Comparison of ENCODE assay signal across 8 cellular contexts in the genomic region with DNA sequence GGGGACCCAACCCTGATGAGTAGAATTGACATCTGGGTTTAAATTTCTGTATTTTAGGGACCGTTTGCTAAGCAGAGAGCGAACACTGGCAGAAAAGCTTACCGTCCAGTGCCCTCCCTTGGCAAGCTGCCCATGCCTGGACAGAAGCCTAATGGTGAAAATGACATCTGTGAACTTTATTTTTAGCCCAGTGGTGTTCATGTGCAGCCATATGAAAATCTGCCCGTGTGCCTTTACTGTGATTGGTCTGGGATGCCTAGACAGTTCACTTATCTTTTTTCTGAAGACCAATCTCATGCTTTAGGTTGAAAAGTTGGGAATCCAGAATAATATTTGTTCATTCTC. TPM values are rescaled to one million over a fixed set of nuclear protein-coding genes. Genes with fewer than 3 reads are reported as not detected.
DNase-seq lines count a peak whose midpoint lies in the region; ATAC-seq and TF ChIP-seq lines count a peak whose summit lies in the region.

No MANE protein-coding gene starts in this region.

- intact Hi-C loops in activated CD8-positive, alpha-beta T cell treated with anti-CD3 and anti-CD28 coated beads for 36 hours (cut with micrococcal nuclease), result no loop called here
- intact Hi-C loops in upper lobe of right lung (cut with DNase I), result no loop called here

- 53 to 55% methylated on average over 4 of the region's 4 CpGs for WGBS in lung, 2 donors

- no peak for ATAC-seq in activated CD8-positive, alpha-beta T cell treated with anti-CD3 and anti-CD28 coated beads for 36 hours
- ATAC-seq in activated CD8-positive, alpha-beta T cell treated with anti-CD3 and anti-CD28 coated beads, Interleukin-2, amount 10 ng/mL, durations not matched to agents 7 days and 5 days, result no peak
- ATAC-seq in central memory CD8-positive, alpha-beta T cell (replicated peaks; ENCODE audit: extremely low read depth, poor library complexity, severe bottlenecking), result no peak
- ATAC-seq in lung (ENCODE audit: insufficient read depth, low FRiP score) (no peak), upper lobe of right lung (no peak), HG02588 (IDR thresholded peaks at IDR 0.05; ENCODE audit: unreplicated experiment) (no peak)

- no peak for TF ChIP-seq CTCF in activated CD8-positive, alpha-beta T cell treated with anti-CD3 and anti-CD28 coated beads for 36 hours (IDR thresholded peaks at IDR 0.05)
- no peak for TF ChIP-seq CTCF in lung (IDR thresholded peaks at IDR 0.05; ENCODE audit: control extremely low read depth, extremely low read depth)
- TF ChIP-seq CTCF in upper lobe of right lung (IDR thresholded peaks at IDR 0.05), result no peak

- H3K36me3 Mint-ChIP-seq in activated CD8-positive, alpha-beta T cell treated with anti-CD3 and anti-CD28 coated beads for 36 hours (ENCODE audit: low read depth), result no peaks in the 10 kb centered on the region
- peaks cover 14% of the 10 kb centered on the region for H3K36me3 Mint-ChIP-seq in activated CD8-positive, alpha-beta T cell treated with anti-CD3 and anti-CD28 coated beads, Interleukin-2, amount 10 ng/mL, durations not matched to agents 7 days and 5 days (ENCODE audit: low read depth)
- H3K36me3 Mint-ChIP-seq in central memory CD8-positive, alpha-beta T cell (ENCODE audit: insufficient read depth), result peaks cover 3% of the 10 kb centered on the region

- H3K4me3 Mint-ChIP-seq in activated CD8-positive, alpha-beta T cell treated with anti-CD3 and anti-CD28 coated beads for 36 hours, result peak overlapping the region; percentile 44
- H3K4me3 Mint-ChIP-seq in activated CD8-positive, alpha-beta T cell treated with anti-CD3 and anti-CD28 coated beads, Interleukin-2, amount 10 ng/mL, durations not matched to agents 7 days and 5 days, result no peak overlapping the region
- peak overlapping the region; percentile 79 for H3K4me3 Mint-ChIP-seq in central memory CD8-positive, alpha-beta T cell

- DNase-seq in activated CD8-positive, alpha-beta T cell treated with anti-CD3 and anti-CD28 coated beads for 36 hours, result no peak
- no peak for DNase-seq in activated CD8-positive, alpha-beta T cell treated with anti-CD3 and anti-CD28 coated beads, Interleukin-2, amount 10 ng/mL, durations not matched to agents 7 days and 5 days
- no peak for DNase-seq in central memory CD8-positive, alpha-beta T cell (ENCODE audit: low spot score in 2 of 2)
- DNase-seq in lung (ENCODE audit: low spot score) (no peak), upper lobe of right lung (no peak), ureter (ENCODE audit: low spot score) (no peak)
- no peak for DNase-seq in activated naive CD4-positive, alpha-beta T cell (lab: John Stamatoyannopoulos, UW)

- no peak overlapping the region for H3K27ac Mint-ChIP-seq in activated CD8-positive, alpha-beta T cell treated with anti-CD3 and anti-CD28 coated beads for 36 hours
- H3K27ac Mint-ChIP-seq in activated CD8-positive, alpha-beta T cell treated with anti-CD3 and anti-CD28 coated beads, Interleukin-2, amount 10 ng/mL, durations not matched to agents 7 days and 5 days, result no peak overlapping the region
- H3K27ac Mint-ChIP-seq in central memory CD8-positive, alpha-beta T cell (ENCODE audit: low read depth), result no peak overlapping the region

- no peaks in the 10 kb centered on the region for H3K27me3 ChIP-seq in lung (ENCODE audit: control insufficient read depth, insufficient read depth)
- H3K27me3 ChIP-seq in upper lobe of right lung, result no peaks in the 10 kb centered on the region

- peaks cover 17% of the 10 kb centered on the region for H3K4me1 Mint-ChIP-seq in activated CD8-positive, alpha-beta T cell treated with anti-CD3 and anti-CD28 coated beads for 36 hours (ENCODE audit: low read depth)
- H3K4me1 Mint-ChIP-seq in activated CD8-positive, alpha-beta T cell treated with anti-CD3 and anti-CD28 coated beads, Interleukin-2, amount 10 ng/mL, durations not matched to agents 7 days and 5 days (ENCODE audit: low read depth), result peaks cover 30% of the 10 kb centered on the region
- H3K4me1 Mint-ChIP-seq in central memory CD8-positive, alpha-beta T cell, result peaks cover 35% of the 10 kb centered on the region

- POLR2A ChIA-PET in activated CD8-positive, alpha-beta T cell treated with anti-CD3 and anti-CD28 coated beads for 36 hours (lab: Charles Lee), result no interaction called here
- POLR2A ChIA-PET in activated CD8-positive, alpha-beta T cell treated with anti-CD3 and anti-CD28 coated beads, Interleukin-2, amount 10 ng/mL, durations not matched to agents 7 days and 5 days (lab: Charles Lee), result no interaction called here

- H3K4me1 ChIP-seq in lung (ENCODE audit: control insufficient read depth in 2 of 2, insufficient read depth in 2 of 2, low read length in 2 of 2) (peaks cover 0 to 10% of the 10 kb centered on the region in 2 donors), upper lobe of right lung (peaks cover 18% of the 10 kb centered on the region)

- H3K4me3 ChIP-seq in lung (peak overlapping the region; percentile 73), upper lobe of right lung (peak overlapping the region; percentile 82)

- H3K36me3 ChIP-seq in lung (ENCODE audit: control insufficient read depth in 2 of 2, insufficient read depth in 2 of 2, low read length in 2 of 2), result peaks cover 4% of the 10 kb centered on the region in 2 donors
- H3K36me3 ChIP-seq in upper lobe of right lung, result peaks cover 8% of the 10 kb centered on the region

- H3K9me3 Mint-ChIP-seq in activated CD8-positive, alpha-beta T cell treated with anti-CD3 and anti-CD28 coated beads for 36 hours, result no peaks in the 10 kb centered on the region
- no peaks in the 10 kb centered on the region for H3K9me3 Mint-ChIP-seq in activated CD8-positive, alpha-beta T cell treated with anti-CD3 and anti-CD28 coated beads, Interleukin-2, amount 10 ng/mL, durations not matched to agents 7 days and 5 days (ENCODE audit: insufficient read depth)
- H3K9me3 Mint-ChIP-seq in central memory CD8-positive, alpha-beta T cell, result no peaks in the 10 kb centered on the region

- peaks cover 12% of the 10 kb centered on the region for H3K27me3 Mint-ChIP-seq in activated CD8-positive, alpha-beta T cell treated with anti-CD3 and anti-CD28 coated beads for 36 hours
- peaks cover 27% of the 10 kb centered on the region for H3K27me3 Mint-ChIP-seq in activated CD8-positive, alpha-beta T cell treated with anti-CD3 and anti-CD28 coated beads, Interleukin-2, amount 10 ng/mL, durations not matched to agents 7 days and 5 days (ENCODE audit: low read depth)
- H3K27me3 Mint-ChIP-seq in central memory CD8-positive, alpha-beta T cell, result no peaks in the 10 kb centered on the region

- peak overlapping the region in 1 of 2 donors; percentile 92 for H3K27ac ChIP-seq in lung (ENCODE audit: low read depth in 1 of 2, low read length in 1 of 2)
- H3K27ac ChIP-seq in upper lobe of right lung, result peak overlapping the region; percentile 80

- H3K9me3 ChIP-seq in lung (ENCODE audit: control insufficient read depth in 2 of 2, insufficient read depth in 1 of 2, low read length in 1 of 2) (no peaks in the 10 kb centered on the region), upper lobe of right lung (no peaks in the 10 kb centered on the region)

- CTCF ChIA-PET in activated CD8-positive, alpha-beta T cell treated with anti-CD3 and anti-CD28 coated beads for 36 hours (lab: Charles Lee), result interaction anchor here (1.0 to 4.4 kb wide), 5 partner anchors 9 to 127 kb away, joined by 3 to 27 read pairs (median 5); no protein-coding TSS in a partner anchor
- CTCF ChIA-PET in activated CD8-positive, alpha-beta T cell treated with anti-CD3 and anti-CD28 coated beads, Interleukin-2, amount 10 ng/mL, durations not matched to agents 7 days and 5 days (lab: Charles Lee), result interaction anchor here (3.4 to 5.4 kb wide), 2 partner anchors 29 to 70 kb away, joined by 12 to 40 read pairs; no protein-coding TSS in a partner anchor

RNA-seq across cellular contexts. Expression of gene STBD1, which starts 1.1 kb away (rescaled TPM):
- under 1 TPM; 0.18 to 0.29 TPM for total RNA-seq in activated CD8-positive, alpha-beta T cell treated with anti-CD3 and anti-CD28 coated beads for 36 hours
- 1 to 10 TPM; 1.5 to 1.6 TPM for total RNA-seq in activated CD8-positive, alpha-beta T cell treated with anti-CD3 and anti-CD28 coated beads, Interleukin-2, amount 10 ng/mL, durations not matched to agents 7 days and 5 days
- 10 to 100 TPM in 1 of 2 donors, 1 to 10 TPM in 1; 4.8 to 14.8 TPM for total RNA-seq in lung
- polyA plus RNA-seq in lung, result 1 to 10 TPM; 1.5 to 8.9 TPM
- total RNA-seq in upper lobe of right lung, result 9.4 TPM
- 6.9 TPM for total RNA-seq in ureter

RNA-seq across cellular contexts. Expression of gene FAM47E, which starts 56.1 kb away (rescaled TPM):
- not detected for total RNA-seq in activated CD8-positive, alpha-beta T cell treated with anti-CD3 and anti-CD28 coated beads for 36 hours
- total RNA-seq in activated CD8-positive, alpha-beta T cell treated with anti-CD3 and anti-CD28 coated beads, Interleukin-2, amount 10 ng/mL, durations not matched to agents 7 days and 5 days, result not detected
- total RNA-seq in lung, result 10 to 100 TPM in 1 of 2 donors, 1 to 10 TPM in 1; 6.3 to 10.7 TPM
- 1 to 10 TPM; 4.4 to 7.6 TPM for polyA plus RNA-seq in lung
- 3.6 TPM for total RNA-seq in upper lobe of right lung
- total RNA-seq in ureter, result 9.6 TPM
